In genomic region chr1:12540580-12541273, GRCh38 we compare ENCODE assay signal across 13 cellular contexts.
DNase-seq lines count a peak whose midpoint lies in the region; ATAC-seq lines count a peak whose summit lies in the region.
"Had no signal": no experiment of that assay in that cellular context is flagged by ENCODE, and none has a peak within 500 bp of the region (broad histone marks: within the 10 kb centered on the region; RNA-seq: fewer than 3 reads in every experiment).

No MANE protein-coding gene starts in this region.

- no peaks in the 10 kb centered on the region for H4K20me1 ChIP-seq in GM23248 (ENCODE audit: insufficient read depth)

- H3K9me3 Mint-ChIP-seq in activated CD8-positive, alpha-beta memory T cell treated with anti-CD3 and anti-CD28 coated beads, Interleukin-2, amount 10 ng/mL, durations not matched to agents 7 days and 5 days (ENCODE audit: low read depth) = peaks cover 11% of the 10 kb centered on the region

- H3K4me1 ChIP-seq in GM23248 (ENCODE audit: insufficient read depth) = peaks cover 5% of the 10 kb centered on the region; the same call in 1 of the 2 replicates

- no peak overlapping the region for H3K4me3 Mint-ChIP-seq in activated CD8-positive, alpha-beta memory T cell treated with anti-CD3 and anti-CD28 coated beads, Interleukin-2, amount 10 ng/mL, durations not matched to agents 7 days and 5 days

- 73% methylated on average over 13 to 17 of the region's 17 CpGs for WGBS in GM23248 (ENCODE audit: low coverage in 1 of 2, low lambda C conversion rate in 2 of 2, missing lambda C conversion rate in 2 of 2), 2 experiments

- peaks cover 15% of the 10 kb centered on the region for H3K27me3 Mint-ChIP-seq in activated CD8-positive, alpha-beta memory T cell treated with anti-CD3 and anti-CD28 coated beads, Interleukin-2, amount 10 ng/mL, durations not matched to agents 7 days and 5 days

- H3K9me3 ChIP-seq in GM23248 (ENCODE audit: low read depth) = no peaks in the 10 kb centered on the region

- ATAC-seq in left lobe of liver (peak; percentile 15), sciatic nerve (peak; percentile 1), GM21381 (IDR thresholded peaks at IDR 0.05; ENCODE audit: unreplicated experiment) (no peak)
- no peak for ATAC-seq in activated CD8-positive, alpha-beta memory T cell treated with anti-CD3 and anti-CD28 coated beads, Interleukin-2, amount 10 ng/mL, durations not matched to agents 7 days and 5 days

- no peak overlapping the region for H3K4me3 ChIP-seq in GM23248

- DNase-seq in GM23248 (peak; percentile 18), caudate nucleus (lab: John Stamatoyannopoulos, UW) (no peak), left lobe of liver (ENCODE audit: low spot score) (no peak), sciatic nerve (ENCODE audit: low spot score) (peak; percentile 85), HuH-7 (ENCODE audit: low spot score) (no peak), GM03348 (ENCODE audit: low spot score) (no peak)
- no peak for DNase-seq in activated CD8-positive, alpha-beta memory T cell treated with anti-CD3 and anti-CD28 coated beads, Interleukin-2, amount 10 ng/mL, durations not matched to agents 7 days and 5 days
- DNase-seq: activated CD8-positive, alpha-beta memory T cell treated with anti-CD3 and anti-CD28 coated beads for 24 hours; amniotic stem cell; effector CD8-positive, alpha-beta T cell; NCI-H2171 treated with DMSO at 0.1 percent for 48 hours had no signal

- H3F3A ChIP-seq in GM23248 (ENCODE audit: insufficient read depth) = peaks cover 9% of the 10 kb centered on the region

- H3K9ac ChIP-seq in GM23248 = peak overlapping the region; percentile 66

- in situ Hi-C loops in GM23248 (cut with MboI) = no loop called here

- peaks cover 17% of the 10 kb centered on the region for H3K36me3 Mint-ChIP-seq in activated CD8-positive, alpha-beta memory T cell treated with anti-CD3 and anti-CD28 coated beads, Interleukin-2, amount 10 ng/mL, durations not matched to agents 7 days and 5 days

- intact Hi-C loops in sciatic nerve (cut with DNase I) = no loop called here

- H3K27me3 ChIP-seq in GM23248 (replicated peaks; ENCODE audit: insufficient read depth) = no peaks in the 10 kb centered on the region

- no peaks in the 10 kb centered on the region for H3K9me2 ChIP-seq in GM23248 (ENCODE audit: insufficient read depth)

- CTCF ChIA-PET in activated CD8-positive, alpha-beta memory T cell treated with anti-CD3 and anti-CD28 coated beads, Interleukin-2, amount 10 ng/mL, durations not matched to agents 7 days and 5 days (lab: Charles Lee) = interaction anchor here (1.3 kb wide), 1 partner anchor 30 kb away, joined by 3 read pairs; no protein-coding TSS in a partner anchor

- H3K4me2 ChIP-seq in GM23248 (ENCODE audit: unreplicated experiment) = no peak overlapping the region

- peak overlapping the region; percentile 40 for H2AFZ ChIP-seq in GM23248

- no peak overlapping the region for H3K27ac Mint-ChIP-seq in activated CD8-positive, alpha-beta memory T cell treated with anti-CD3 and anti-CD28 coated beads, Interleukin-2, amount 10 ng/mL, durations not matched to agents 7 days and 5 days

- no peaks in the 10 kb centered on the region for H3K36me3 ChIP-seq in GM23248 (ENCODE audit: low read depth)

- H3K4me1 Mint-ChIP-seq in activated CD8-positive, alpha-beta memory T cell treated with anti-CD3 and anti-CD28 coated beads, Interleukin-2, amount 10 ng/mL, durations not matched to agents 7 days and 5 days = peaks cover 14% of the 10 kb centered on the region

- H3K27ac ChIP-seq in GM23248 = peak overlapping the region; percentile 69
- H3K27ac ChIP-seq in caudate nucleus (ENCODE audit: low read depth, low read length) = peak overlapping the region; percentile 2
- H3K27ac ChIP-seq: C4-2B had no signal

- no peaks in the 10 kb centered on the region for H3K79me2 ChIP-seq in GM23248 (ENCODE audit: insufficient read depth)

Comparison
In these comparisons a context has a peak if more than half of its experiments do, and no peak if none do; other contexts are left out.
1. DNase-seq: peak in GM23248 (single experiment) and sciatic nerve (single experiment); none in caudate nucleus (0 of 61), left lobe of liver (single experiment), HuH-7 (single experiment), GM03348 (single experiment) and activated CD8-positive, alpha-beta memory T cell treated with anti-CD3 and anti-CD28 coated beads, Interleukin-2, amount 10 ng/mL, durations not matched to agents 7 days and 5 days (single experiment).
2. ATAC-seq: peak in left lobe of liver (single experiment) and sciatic nerve (single experiment); none in GM21381 (single experiment) and activated CD8-positive, alpha-beta memory T cell treated with anti-CD3 and anti-CD28 coated beads, Interleukin-2, amount 10 ng/mL, durations not matched to agents 7 days and 5 days (single experiment).